Comparison of ENCODE assay signal across 1 cellular context in genomic region chr11:62601364-62602140, GRCh38.
TF ChIP-seq lines count a peak whose summit lies in the region.

MTA2 (minus strand) TSS chr11:62601865; CDS start chr11:62601450, 415 bp downstream.

TF ChIP-seq in GM12878, 131 proteins besides CTCF, POLR2A, EP300 and RAD21 (continued from another document and continues in another):
- no peak for TF ChIP-seq RELB (IDR thresholded peaks at IDR 0.05; ENCODE audit: low read depth)
- TF ChIP-seq MTA3 (IDR thresholded peaks at IDR 0.05; ENCODE audit: borderline replicate concordance, low read length): no peak
- TF ChIP-seq ZNF207 (IDR thresholded peaks at IDR 0.05; ENCODE audit: borderline replicate concordance): no peak; the same call in 1 of the 2 replicates
- TF ChIP-seq E2F4 (IDR thresholded peaks at IDR 0.05; ENCODE audit: low read depth, low read length): 0 out of 2 replicates have a peak, but pooled peaks have one; percentile 23
- peak; percentile 85 for TF ChIP-seq DPF2 (IDR thresholded peaks at IDR 0.05)
- TF ChIP-seq NR2F1 (conservative IDR thresholded peaks at IDR 0.05): no peak
- no peak for TF ChIP-seq ZBTB4 (CRISPR knock-in tag; IDR thresholded peaks at IDR 0.05)
- no peak for TF ChIP-seq TCF12 (IDR thresholded peaks at IDR 0.05; ENCODE audit: low read depth, low read length)
- TF ChIP-seq E4F1 (IDR thresholded peaks at IDR 0.05; ENCODE audit: borderline replicate concordance, partially characterized antibody): peak; percentile 20
- peak; percentile 50 for TF ChIP-seq PML (IDR thresholded peaks at IDR 0.05; ENCODE audit: low read length)
- TF ChIP-seq MYB (IDR thresholded peaks at IDR 0.05; ENCODE audit: borderline replicate concordance, low read depth, low read length): no peak
- no peak for TF ChIP-seq RFX5 (IDR thresholded peaks at IDR 0.05; ENCODE audit: low read depth, low read length)
- TF ChIP-seq MYC (IDR thresholded peaks at IDR 0.05; ENCODE audit: insufficient read depth, insufficient read length, insufficient replicate concordance, low read length, severe bottlenecking): peak; percentile 62
- TF ChIP-seq CBFB (IDR thresholded peaks at IDR 0.05; ENCODE audit: low read depth): no peak
- TF ChIP-seq BACH1 (IDR thresholded peaks at IDR 0.05; ENCODE audit: borderline replicate concordance): peak; percentile 53; the same call in 1 of the 2 replicates
- TF ChIP-seq CREB1 (IDR thresholded peaks at IDR 0.05; ENCODE audit: low read depth): no peak
- TF ChIP-seq SUZ12 (IDR thresholded peaks at IDR 0.05; ENCODE audit: unreplicated experiment): no peak
- no peak for TF ChIP-seq TCF3 (IDR thresholded peaks at IDR 0.05; ENCODE audit: borderline replicate concordance, insufficient read depth, low read depth, low read length)
- no peak; a peak in 1 of 4 replicates for TF ChIP-seq ETV6 (conservative IDR thresholded peaks at IDR 0.05 in 1 of 2, IDR thresholded peaks at IDR 0.05 in 1 of 2; ENCODE audit: borderline replicate concordance in 1 of 2, low read depth in 1 of 2)
- no peak for TF ChIP-seq STAT1 (conservative IDR thresholded peaks at IDR 0.05)
- TF ChIP-seq ATF7 (IDR thresholded peaks at IDR 0.05; ENCODE audit: low read depth): no peak
- TF ChIP-seq RUNX3 (IDR thresholded peaks at IDR 0.05; ENCODE audit: low read length): no peak
- TF ChIP-seq ZNF217 (IDR thresholded peaks at IDR 0.05): no peak
- no peak for TF ChIP-seq STAT3 (IDR thresholded peaks at IDR 0.05; ENCODE audit: low read depth, low read length)
- TF ChIP-seq ZSCAN29 (IDR thresholded peaks at IDR 0.05): no peak
- TF ChIP-seq CHD1 (IDR thresholded peaks at IDR 0.05; ENCODE audit: low read depth, low read length): no peak
- TF ChIP-seq USF2 (IDR thresholded peaks at IDR 0.05; ENCODE audit: borderline replicate concordance, low read depth, low read length): no peak
- TF ChIP-seq REST (IDR thresholded peaks at IDR 0.05; ENCODE audit: low read depth, low read length): no peak
- peak; percentile 62 for TF ChIP-seq ELK1 (IDR thresholded peaks at IDR 0.05; ENCODE audit: low read depth, low read length)
- no peak for TF ChIP-seq BMI1 (IDR thresholded peaks at IDR 0.05; ENCODE audit: borderline replicate concordance)
- no peak; the same call in 1 of the 2 replicates for TF ChIP-seq ZBTB40 (IDR thresholded peaks at IDR 0.05; ENCODE audit: borderline replicate concordance)
- TF ChIP-seq CHD2 (IDR thresholded peaks at IDR 0.05; ENCODE audit: borderline replicate concordance, low read depth, low read length): no peak
- TF ChIP-seq NFXL1 (IDR thresholded peaks at IDR 0.05; ENCODE audit: borderline replicate concordance): no peak
- peak; percentile 27; the same call in 1 of the 2 replicates for TF ChIP-seq POLR2AphosphoS2 (IDR thresholded peaks at IDR 0.05; ENCODE audit: low read depth, low read length)
- TF ChIP-seq MAX (IDR thresholded peaks at IDR 0.05; ENCODE audit: low read depth, low read length): peak; percentile 14; the same call in 1 of the 2 replicates
